1 cellular context compared by ENCODE assay signal in genomic region chr6:26223677-26224546, GRCh38.
TF ChIP-seq lines count a peak whose summit lies in the region.

No MANE protein-coding gene starts in this region.

TF ChIP-seq in HepG2, 621 proteins besides CTCF, POLR2A, EP300 and RAD21 (continued from another document and continues in another):
- TF ChIP-seq AKNA (CRISPR knock-in tag; IDR thresholded peaks at IDR 0.05; ENCODE audit: borderline replicate concordance) (no peak), MTF2 (CRISPR knock-in tag; IDR thresholded peaks at IDR 0.05; ENCODE audit: borderline replicate concordance) (0 out of 2 replicates have a peak, but pooled peaks have one; percentile 45), ZFP36 (IDR thresholded peaks at IDR 0.05; ENCODE audit: borderline replicate concordance, low read depth, low read length, partially characterized antibody) (no peak), TERF1 (CRISPR knock-in tag; IDR thresholded peaks at IDR 0.05) (no peak), CREB3 (CRISPR knock-in tag; IDR thresholded peaks at IDR 0.05) (no peak), FOXA1 (IDR thresholded peaks at IDR 0.05) (no peak), FOXA1 (CRISPR knock-in tag; IDR thresholded peaks at IDR 0.05) (no peak), KAT8 (CRISPR knock-in tag; IDR thresholded peaks at IDR 0.05) (peak; percentile 49), ZNF496 (CRISPR knock-in tag; IDR thresholded peaks at IDR 0.05; ENCODE audit: insufficient replicate concordance) (no peak), FIP1L1 (IDR thresholded peaks at IDR 0.05; ENCODE audit: borderline replicate concordance, insufficient read depth, low read depth, low read length) (no peak), ZNF33A (CRISPR knock-in tag; IDR thresholded peaks at IDR 0.05; ENCODE audit: borderline replicate concordance) (peak; percentile 79; the same call in 1 of the 2 replicates), ZNF121 (CRISPR knock-in tag; IDR thresholded peaks at IDR 0.05) (no peak), ZNF782 (CRISPR knock-in tag; IDR thresholded peaks at IDR 0.05; ENCODE audit: borderline replicate concordance) (no peak), ZNF709 (CRISPR knock-in tag; IDR thresholded peaks at IDR 0.05) (no peak), XBP1 (CRISPR knock-in tag; IDR thresholded peaks at IDR 0.05) (no peak), TAF15 (IDR thresholded peaks at IDR 0.05; ENCODE audit: low read depth, low read length, poor library complexity, severe bottlenecking) (no peak), ISL2 (CRISPR knock-in tag; IDR thresholded peaks at IDR 0.05) (no peak), BHLHE40 (IDR thresholded peaks at IDR 0.05; ENCODE audit: low read length) (no peak), GABPA (IDR thresholded peaks at IDR 0.05; ENCODE audit: low read depth, low read length) (no peak), GABPA (CRISPR knock-in tag; IDR thresholded peaks at IDR 0.05; ENCODE audit: low read depth) (no peak), ZNF720 (CRISPR knock-in tag; IDR thresholded peaks at IDR 0.05) (no peak), ZGPAT (CRISPR knock-in tag; IDR thresholded peaks at IDR 0.05) (0 out of 2 replicates have a peak, but pooled peaks have one; percentile 12), ZUFSP (CRISPR knock-in tag; IDR thresholded peaks at IDR 0.05; ENCODE audit: borderline replicate concordance) (no peak), ZNF574 (CRISPR knock-in tag; IDR thresholded peaks at IDR 0.05) (no peak), SMARCE1 (IDR thresholded peaks at IDR 0.05; ENCODE audit: borderline replicate concordance) (no peak), ZNF768 (CRISPR knock-in tag; IDR thresholded peaks at IDR 0.05) (no peak), SALL1 (CRISPR knock-in tag; IDR thresholded peaks at IDR 0.05) (peak; percentile 51), REST (IDR thresholded peaks at IDR 0.05; ENCODE audit: borderline replicate concordance in 1 of 2, low read depth in 1 of 2, low read length in 2 of 2) (peak in 1 of 2 experiments; percentile 43; a peak in 1 of 4 replicates), SP140L (CRISPR knock-in tag; IDR thresholded peaks at IDR 0.05; ENCODE audit: borderline replicate concordance) (no peak), RFX5 (IDR thresholded peaks at IDR 0.05; ENCODE audit: low read depth, low read length) (no peak)
- TF ChIP-seq, protein P1, sequence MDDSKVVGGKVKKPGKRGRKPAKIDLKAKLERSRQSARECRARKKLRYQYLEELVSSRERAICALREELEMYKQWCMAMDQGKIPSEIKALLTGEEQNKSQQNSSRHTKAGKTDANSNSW (CRISPR knock-in tag; IDR thresholded peaks at IDR 0.05; ENCODE audit: borderline replicate concordance): no peak
- TF ChIP-seq, protein P2, sequence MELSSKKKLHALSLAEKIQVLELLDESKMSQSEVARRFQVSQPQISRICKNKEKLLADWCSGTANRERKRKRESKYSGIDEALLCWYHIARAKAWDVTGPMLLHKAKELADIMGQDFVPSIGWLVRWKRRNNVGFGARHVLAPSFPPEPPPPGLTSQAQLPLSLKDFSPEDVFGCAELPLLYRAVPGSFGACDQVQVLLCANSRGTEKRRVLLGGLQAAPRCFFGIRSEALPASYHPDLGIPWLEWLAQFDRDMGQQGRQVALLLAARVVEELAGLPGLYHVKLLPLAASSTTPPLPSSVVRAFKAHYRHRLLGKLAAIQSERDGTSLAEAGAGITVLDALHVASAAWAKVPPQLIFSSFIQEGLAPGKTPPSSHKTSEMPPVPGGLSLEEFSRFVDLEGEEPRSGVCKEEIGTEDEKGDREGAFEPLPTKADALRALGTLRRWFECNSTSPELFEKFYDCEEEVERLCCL (CRISPR knock-in tag; IDR thresholded peaks at IDR 0.05; ENCODE audit: borderline replicate concordance): no peak
- TF ChIP-seq, protein P3, sequence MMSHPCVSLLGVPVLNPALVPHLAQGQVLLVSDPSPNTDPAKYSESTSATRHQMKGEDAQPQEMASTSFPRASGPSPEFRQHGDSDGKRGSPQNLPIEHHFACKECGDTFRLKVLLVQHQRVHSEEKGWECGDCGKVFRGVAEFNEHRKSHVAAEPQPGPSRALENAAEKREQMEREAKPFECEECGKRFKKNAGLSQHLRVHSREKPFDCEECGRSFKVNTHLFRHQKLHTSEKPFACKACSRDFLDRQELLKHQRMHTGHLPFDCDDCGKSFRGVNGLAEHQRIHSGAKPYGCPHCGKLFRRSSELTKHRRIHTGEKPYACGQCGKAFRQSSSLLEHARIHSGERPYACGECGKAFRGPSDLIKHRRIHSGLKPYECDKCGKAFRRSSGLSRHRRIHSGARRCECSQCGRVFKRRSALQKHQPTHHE (CRISPR knock-in tag; IDR thresholded peaks at IDR 0.05; ENCODE audit: borderline replicate concordance): no peak
- TF ChIP-seq, protein P4, sequence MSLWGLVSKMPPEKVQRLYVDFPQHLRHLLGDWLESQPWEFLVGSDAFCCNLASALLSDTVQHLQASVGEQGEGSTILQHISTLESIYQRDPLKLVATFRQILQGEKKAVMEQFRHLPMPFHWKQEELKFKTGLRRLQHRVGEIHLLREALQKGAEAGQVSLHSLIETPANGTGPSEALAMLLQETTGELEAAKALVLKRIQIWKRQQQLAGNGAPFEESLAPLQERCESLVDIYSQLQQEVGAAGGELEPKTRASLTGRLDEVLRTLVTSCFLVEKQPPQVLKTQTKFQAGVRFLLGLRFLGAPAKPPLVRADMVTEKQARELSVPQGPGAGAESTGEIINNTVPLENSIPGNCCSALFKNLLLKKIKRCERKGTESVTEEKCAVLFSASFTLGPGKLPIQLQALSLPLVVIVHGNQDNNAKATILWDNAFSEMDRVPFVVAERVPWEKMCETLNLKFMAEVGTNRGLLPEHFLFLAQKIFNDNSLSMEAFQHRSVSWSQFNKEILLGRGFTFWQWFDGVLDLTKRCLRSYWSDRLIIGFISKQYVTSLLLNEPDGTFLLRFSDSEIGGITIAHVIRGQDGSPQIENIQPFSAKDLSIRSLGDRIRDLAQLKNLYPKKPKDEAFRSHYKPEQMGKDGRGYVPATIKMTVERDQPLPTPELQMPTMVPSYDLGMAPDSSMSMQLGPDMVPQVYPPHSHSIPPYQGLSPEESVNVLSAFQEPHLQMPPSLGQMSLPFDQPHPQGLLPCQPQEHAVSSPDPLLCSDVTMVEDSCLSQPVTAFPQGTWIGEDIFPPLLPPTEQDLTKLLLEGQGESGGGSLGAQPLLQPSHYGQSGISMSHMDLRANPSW (CRISPR knock-in tag; IDR thresholded peaks at IDR 0.05; ENCODE audit: borderline replicate concordance): no peak
